1 cellular context compared by ENCODE assay signal in the genomic region with DNA sequence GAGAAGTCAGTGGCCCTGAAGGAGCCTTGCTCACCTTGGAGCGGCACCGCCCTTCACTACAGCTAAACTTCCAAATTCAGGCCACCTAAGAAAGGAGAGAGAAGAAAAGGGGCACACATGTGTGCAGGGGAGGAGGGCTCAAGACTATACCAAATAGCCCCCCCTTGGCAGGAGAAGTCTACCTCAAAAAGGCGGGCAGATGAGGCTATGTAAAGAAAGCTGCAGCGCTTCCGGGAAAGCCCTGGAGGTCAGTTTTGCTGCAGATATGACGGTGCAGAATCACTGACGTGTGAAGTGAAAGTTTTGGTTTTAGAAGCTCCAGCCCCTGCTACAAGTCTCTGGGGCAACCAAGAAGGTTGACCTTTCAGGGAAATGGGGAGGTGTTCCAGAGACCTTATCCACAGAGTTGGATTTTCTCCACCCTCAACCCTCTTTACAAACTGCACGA.
TF ChIP-seq lines count a peak whose summit lies in the region.

No MANE protein-coding gene starts in this region.

TF ChIP-seq in GM12878, 131 proteins besides CTCF, POLR2A, EP300 and RAD21 (continued from another document and continues in another):
- TF ChIP-seq POLR2AphosphoS5 (IDR thresholded peaks at IDR 0.05; ENCODE audit: low read length) (no peak), HDAC6 (IDR thresholded peaks at IDR 0.05; ENCODE audit: unreplicated experiment) (no peak), FOXK2 (IDR thresholded peaks at IDR 0.05) (no peak), JUNB (IDR thresholded peaks at IDR 0.05) (peak; percentile 92), YY1 (IDR thresholded peaks at IDR 0.05; ENCODE audit: low read depth, low read length) (no peak), SMC3 (IDR thresholded peaks at IDR 0.05; ENCODE audit: borderline replicate concordance, low read length) (no peak), TCF12 (IDR thresholded peaks at IDR 0.05; ENCODE audit: low read depth, low read length) (peak; percentile 71; the same call in 1 of the 2 replicates), CHD1 (IDR thresholded peaks at IDR 0.05; ENCODE audit: low read depth, low read length) (no peak), SMARCA5 (IDR thresholded peaks at IDR 0.05) (no peak), MYB (IDR thresholded peaks at IDR 0.05; ENCODE audit: borderline replicate concordance, low read depth, low read length) (no peak), NBN (IDR thresholded peaks at IDR 0.05) (peak; percentile 61), BACH1 (IDR thresholded peaks at IDR 0.05; ENCODE audit: borderline replicate concordance) (peak; percentile 66; the same call in 1 of the 2 replicates), NR2F1 (conservative IDR thresholded peaks at IDR 0.05) (peak; percentile 98), PAX5 (IDR thresholded peaks at IDR 0.05; ENCODE audit: borderline replicate concordance, low read depth, low read length) (peak; percentile 97), FOXM1 (IDR thresholded peaks at IDR 0.05; ENCODE audit: low read depth, low read length) (no peak), SREBF1 (IDR thresholded peaks at IDR 0.05; ENCODE audit: low read length) (no peak), SIX5 (IDR thresholded peaks at IDR 0.05; ENCODE audit: low read depth, low read length, severe bottlenecking) (no peak), DPF2 (IDR thresholded peaks at IDR 0.05) (peak; percentile 80), EED (IDR thresholded peaks at IDR 0.05; ENCODE audit: low read depth) (peak; percentile 81), CHD2 (IDR thresholded peaks at IDR 0.05; ENCODE audit: borderline replicate concordance, low read depth, low read length) (peak; percentile 64; the same call in 1 of the 2 replicates), CBX5 (IDR thresholded peaks at IDR 0.05; ENCODE audit: low read depth) (no peak), HDAC2 (IDR thresholded peaks at IDR 0.05) (no peak)
- TF ChIP-seq, protein P1, sequence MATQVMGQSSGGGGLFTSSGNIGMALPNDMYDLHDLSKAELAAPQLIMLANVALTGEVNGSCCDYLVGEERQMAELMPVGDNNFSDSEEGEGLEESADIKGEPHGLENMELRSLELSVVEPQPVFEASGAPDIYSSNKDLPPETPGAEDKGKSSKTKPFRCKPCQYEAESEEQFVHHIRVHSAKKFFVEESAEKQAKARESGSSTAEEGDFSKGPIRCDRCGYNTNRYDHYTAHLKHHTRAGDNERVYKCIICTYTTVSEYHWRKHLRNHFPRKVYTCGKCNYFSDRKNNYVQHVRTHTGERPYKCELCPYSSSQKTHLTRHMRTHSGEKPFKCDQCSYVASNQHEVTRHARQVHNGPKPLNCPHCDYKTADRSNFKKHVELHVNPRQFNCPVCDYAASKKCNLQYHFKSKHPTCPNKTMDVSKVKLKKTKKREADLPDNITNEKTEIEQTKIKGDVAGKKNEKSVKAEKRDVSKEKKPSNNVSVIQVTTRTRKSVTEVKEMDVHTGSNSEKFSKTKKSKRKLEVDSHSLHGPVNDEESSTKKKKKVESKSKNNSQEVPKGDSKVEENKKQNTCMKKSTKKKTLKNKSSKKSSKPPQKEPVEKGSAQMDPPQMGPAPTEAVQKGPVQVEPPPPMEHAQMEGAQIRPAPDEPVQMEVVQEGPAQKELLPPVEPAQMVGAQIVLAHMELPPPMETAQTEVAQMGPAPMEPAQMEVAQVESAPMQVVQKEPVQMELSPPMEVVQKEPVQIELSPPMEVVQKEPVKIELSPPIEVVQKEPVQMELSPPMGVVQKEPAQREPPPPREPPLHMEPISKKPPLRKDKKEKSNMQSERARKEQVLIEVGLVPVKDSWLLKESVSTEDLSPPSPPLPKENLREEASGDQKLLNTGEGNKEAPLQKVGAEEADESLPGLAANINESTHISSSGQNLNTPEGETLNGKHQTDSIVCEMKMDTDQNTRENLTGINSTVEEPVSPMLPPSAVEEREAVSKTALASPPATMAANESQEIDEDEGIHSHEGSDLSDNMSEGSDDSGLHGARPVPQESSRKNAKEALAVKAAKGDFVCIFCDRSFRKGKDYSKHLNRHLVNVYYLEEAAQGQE (IDR thresholded peaks at IDR 0.05; ENCODE audit: low read depth, low read length): no peak
- TF ChIP-seq, protein P2, sequence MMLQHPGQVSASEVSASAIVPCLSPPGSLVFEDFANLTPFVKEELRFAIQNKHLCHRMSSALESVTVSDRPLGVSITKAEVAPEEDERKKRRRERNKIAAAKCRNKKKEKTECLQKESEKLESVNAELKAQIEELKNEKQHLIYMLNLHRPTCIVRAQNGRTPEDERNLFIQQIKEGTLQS (IDR thresholded peaks at IDR 0.05; ENCODE audit: borderline replicate concordance, extremely low read depth, low read depth, low read length): no peak
- TF ChIP-seq, protein P3, sequence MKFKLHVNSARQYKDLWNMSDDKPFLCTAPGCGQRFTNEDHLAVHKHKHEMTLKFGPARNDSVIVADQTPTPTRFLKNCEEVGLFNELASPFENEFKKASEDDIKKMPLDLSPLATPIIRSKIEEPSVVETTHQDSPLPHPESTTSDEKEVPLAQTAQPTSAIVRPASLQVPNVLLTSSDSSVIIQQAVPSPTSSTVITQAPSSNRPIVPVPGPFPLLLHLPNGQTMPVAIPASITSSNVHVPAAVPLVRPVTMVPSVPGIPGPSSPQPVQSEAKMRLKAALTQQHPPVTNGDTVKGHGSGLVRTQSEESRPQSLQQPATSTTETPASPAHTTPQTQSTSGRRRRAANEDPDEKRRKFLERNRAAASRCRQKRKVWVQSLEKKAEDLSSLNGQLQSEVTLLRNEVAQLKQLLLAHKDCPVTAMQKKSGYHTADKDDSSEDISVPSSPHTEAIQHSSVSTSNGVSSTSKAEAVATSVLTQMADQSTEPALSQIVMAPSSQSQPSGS (IDR thresholded peaks at IDR 0.05; ENCODE audit: low read length): no peak
- TF ChIP-seq, protein P4, sequence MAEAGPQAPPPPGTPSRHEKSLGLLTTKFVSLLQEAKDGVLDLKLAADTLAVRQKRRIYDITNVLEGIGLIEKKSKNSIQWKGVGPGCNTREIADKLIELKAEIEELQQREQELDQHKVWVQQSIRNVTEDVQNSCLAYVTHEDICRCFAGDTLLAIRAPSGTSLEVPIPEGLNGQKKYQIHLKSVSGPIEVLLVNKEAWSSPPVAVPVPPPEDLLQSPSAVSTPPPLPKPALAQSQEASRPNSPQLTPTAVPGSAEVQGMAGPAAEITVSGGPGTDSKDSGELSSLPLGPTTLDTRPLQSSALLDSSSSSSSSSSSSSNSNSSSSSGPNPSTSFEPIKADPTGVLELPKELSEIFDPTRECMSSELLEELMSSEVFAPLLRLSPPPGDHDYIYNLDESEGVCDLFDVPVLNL (IDR thresholded peaks at IDR 0.05; ENCODE audit: low read depth, low read length): no peak
- TF ChIP-seq, protein P5, sequence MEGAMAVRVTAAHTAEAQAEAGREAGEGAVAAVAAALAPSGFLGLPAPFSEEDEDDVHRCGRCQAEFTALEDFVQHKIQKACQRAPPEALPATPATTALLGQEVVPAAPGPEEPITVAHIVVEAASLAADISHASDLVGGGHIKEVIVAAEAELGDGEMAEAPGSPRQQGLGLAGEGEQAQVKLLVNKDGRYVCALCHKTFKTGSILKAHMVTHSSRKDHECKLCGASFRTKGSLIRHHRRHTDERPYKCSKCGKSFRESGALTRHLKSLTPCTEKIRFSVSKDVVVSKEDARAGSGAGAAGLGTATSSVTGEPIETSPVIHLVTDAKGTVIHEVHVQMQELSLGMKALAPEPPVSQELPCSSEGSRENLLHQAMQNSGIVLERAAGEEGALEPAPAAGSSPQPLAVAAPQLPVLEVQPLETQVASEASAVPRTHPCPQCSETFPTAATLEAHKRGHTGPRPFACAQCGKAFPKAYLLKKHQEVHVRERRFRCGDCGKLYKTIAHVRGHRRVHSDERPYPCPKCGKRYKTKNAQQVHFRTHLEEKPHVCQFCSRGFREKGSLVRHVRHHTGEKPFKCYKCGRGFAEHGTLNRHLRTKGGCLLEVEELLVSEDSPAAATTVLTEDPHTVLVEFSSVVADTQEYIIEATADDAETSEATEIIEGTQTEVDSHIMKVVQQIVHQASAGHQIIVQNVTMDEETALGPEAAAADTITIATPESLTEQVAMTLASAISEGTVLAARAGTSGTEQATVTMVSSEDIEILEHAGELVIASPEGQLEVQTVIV (IDR thresholded peaks at IDR 0.05; ENCODE audit: borderline replicate concordance, partially characterized antibody): peak; percentile 12
- TF ChIP-seq, protein P6, sequence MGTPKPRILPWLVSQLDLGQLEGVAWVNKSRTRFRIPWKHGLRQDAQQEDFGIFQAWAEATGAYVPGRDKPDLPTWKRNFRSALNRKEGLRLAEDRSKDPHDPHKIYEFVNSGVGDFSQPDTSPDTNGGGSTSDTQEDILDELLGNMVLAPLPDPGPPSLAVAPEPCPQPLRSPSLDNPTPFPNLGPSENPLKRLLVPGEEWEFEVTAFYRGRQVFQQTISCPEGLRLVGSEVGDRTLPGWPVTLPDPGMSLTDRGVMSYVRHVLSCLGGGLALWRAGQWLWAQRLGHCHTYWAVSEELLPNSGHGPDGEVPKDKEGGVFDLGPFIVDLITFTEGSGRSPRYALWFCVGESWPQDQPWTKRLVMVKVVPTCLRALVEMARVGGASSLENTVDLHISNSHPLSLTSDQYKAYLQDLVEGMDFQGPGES (IDR thresholded peaks at IDR 0.05): no peak
- TF ChIP-seq, protein P7, sequence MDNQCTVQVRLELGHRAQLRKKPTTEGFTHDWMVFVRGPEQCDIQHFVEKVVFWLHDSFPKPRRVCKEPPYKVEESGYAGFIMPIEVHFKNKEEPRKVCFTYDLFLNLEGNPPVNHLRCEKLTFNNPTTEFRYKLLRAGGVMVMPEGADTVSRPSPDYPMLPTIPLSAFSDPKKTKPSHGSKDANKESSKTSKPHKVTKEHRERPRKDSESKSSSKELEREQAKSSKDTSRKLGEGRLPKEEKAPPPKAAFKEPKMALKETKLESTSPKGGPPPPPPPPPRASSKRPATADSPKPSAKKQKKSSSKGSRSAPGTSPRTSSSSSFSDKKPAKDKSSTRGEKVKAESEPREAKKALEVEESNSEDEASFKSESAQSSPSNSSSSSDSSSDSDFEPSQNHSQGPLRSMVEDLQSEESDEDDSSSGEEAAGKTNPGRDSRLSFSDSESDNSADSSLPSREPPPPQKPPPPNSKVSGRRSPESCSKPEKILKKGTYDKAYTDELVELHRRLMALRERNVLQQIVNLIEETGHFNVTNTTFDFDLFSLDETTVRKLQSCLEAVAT (IDR thresholded peaks at IDR 0.05): peak; percentile 55; the same call in 1 of the 2 replicates
- TF ChIP-seq, protein P8, sequence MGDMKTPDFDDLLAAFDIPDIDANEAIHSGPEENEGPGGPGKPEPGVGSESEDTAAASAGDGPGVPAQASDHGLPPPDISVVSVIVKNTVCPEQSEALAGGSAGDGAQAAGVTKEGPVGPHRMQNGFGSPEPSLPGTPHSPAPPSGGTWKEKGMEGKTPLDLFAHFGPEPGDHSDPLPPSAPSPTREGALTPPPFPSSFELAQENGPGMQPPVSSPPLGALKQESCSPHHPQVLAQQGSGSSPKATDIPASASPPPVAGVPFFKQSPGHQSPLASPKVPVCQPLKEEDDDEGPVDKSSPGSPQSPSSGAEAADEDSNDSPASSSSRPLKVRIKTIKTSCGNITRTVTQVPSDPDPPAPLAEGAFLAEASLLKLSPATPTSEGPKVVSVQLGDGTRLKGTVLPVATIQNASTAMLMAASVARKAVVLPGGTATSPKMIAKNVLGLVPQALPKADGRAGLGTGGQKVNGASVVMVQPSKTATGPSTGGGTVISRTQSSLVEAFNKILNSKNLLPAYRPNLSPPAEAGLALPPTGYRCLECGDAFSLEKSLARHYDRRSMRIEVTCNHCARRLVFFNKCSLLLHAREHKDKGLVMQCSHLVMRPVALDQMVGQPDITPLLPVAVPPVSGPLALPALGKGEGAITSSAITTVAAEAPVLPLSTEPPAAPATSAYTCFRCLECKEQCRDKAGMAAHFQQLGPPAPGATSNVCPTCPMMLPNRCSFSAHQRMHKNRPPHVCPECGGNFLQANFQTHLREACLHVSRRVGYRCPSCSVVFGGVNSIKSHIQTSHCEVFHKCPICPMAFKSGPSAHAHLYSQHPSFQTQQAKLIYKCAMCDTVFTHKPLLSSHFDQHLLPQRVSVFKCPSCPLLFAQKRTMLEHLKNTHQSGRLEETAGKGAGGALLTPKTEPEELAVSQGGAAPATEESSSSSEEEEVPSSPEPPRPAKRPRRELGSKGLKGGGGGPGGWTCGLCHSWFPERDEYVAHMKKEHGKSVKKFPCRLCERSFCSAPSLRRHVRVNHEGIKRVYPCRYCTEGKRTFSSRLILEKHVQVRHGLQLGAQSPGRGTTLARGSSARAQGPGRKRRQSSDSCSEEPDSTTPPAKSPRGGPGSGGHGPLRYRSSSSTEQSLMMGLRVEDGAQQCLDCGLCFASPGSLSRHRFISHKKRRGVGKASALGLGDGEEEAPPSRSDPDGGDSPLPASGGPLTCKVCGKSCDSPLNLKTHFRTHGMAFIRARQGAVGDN (IDR thresholded peaks at IDR 0.05): peak; percentile 51; the same call in 1 of the 2 replicates
- TF ChIP-seq, protein P9, sequence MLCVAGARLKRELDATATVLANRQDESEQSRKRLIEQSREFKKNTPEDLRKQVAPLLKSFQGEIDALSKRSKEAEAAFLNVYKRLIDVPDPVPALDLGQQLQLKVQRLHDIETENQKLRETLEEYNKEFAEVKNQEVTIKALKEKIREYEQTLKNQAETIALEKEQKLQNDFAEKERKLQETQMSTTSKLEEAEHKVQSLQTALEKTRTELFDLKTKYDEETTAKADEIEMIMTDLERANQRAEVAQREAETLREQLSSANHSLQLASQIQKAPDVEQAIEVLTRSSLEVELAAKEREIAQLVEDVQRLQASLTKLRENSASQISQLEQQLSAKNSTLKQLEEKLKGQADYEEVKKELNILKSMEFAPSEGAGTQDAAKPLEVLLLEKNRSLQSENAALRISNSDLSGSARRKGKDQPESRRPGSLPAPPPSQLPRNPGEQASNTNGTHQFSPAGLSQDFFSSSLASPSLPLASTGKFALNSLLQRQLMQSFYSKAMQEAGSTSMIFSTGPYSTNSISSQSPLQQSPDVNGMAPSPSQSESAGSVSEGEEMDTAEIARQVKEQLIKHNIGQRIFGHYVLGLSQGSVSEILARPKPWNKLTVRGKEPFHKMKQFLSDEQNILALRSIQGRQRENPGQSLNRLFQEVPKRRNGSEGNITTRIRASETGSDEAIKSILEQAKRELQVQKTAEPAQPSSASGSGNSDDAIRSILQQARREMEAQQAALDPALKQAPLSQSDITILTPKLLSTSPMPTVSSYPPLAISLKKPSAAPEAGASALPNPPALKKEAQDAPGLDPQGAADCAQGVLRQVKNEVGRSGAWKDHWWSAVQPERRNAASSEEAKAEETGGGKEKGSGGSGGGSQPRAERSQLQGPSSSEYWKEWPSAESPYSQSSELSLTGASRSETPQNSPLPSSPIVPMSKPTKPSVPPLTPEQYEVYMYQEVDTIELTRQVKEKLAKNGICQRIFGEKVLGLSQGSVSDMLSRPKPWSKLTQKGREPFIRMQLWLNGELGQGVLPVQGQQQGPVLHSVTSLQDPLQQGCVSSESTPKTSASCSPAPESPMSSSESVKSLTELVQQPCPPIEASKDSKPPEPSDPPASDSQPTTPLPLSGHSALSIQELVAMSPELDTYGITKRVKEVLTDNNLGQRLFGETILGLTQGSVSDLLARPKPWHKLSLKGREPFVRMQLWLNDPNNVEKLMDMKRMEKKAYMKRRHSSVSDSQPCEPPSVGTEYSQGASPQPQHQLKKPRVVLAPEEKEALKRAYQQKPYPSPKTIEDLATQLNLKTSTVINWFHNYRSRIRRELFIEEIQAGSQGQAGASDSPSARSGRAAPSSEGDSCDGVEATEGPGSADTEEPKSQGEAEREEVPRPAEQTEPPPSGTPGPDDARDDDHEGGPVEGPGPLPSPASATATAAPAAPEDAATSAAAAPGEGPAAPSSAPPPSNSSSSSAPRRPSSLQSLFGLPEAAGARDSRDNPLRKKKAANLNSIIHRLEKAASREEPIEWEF (IDR thresholded peaks at IDR 0.05; ENCODE audit: insufficient replicate concordance, low read depth, low read length): no peak
